In genomic region chr18:29383311-29384273, GRCh38 we compare ENCODE assay signal across 13 cellular contexts.
DNase-seq lines count a peak whose midpoint lies in the region; ATAC-seq and TF ChIP-seq lines count a peak whose summit lies in the region.
"Had no signal": no experiment of that assay in that cellular context is flagged by ENCODE, and none has a peak within 500 bp of the region (broad histone marks: within the 10 kb centered on the region; RNA-seq: fewer than 3 reads in every experiment).

No MANE protein-coding gene starts in this region.

- H3K27me3 ChIP-seq in MM.1S (replicated peaks; ENCODE audit: insufficient read depth, low read length): peaks cover 16% of the 10 kb centered on the region; the same call in 1 of the 2 replicates

- H3K36me3 ChIP-seq in MM.1S (replicated peaks; ENCODE audit: insufficient read depth, low read length): no peaks in the 10 kb centered on the region

- H4K20me1 ChIP-seq in MM.1S (ENCODE audit: insufficient read depth, low read length): no peaks in the 10 kb centered on the region

- H3K9me3 Mint-ChIP-seq in HFFc6: no peaks in the 10 kb centered on the region

- H3K36me3 Mint-ChIP-seq in HFFc6 (ENCODE audit: low read depth): no peaks in the 10 kb centered on the region

- H3K27me3 Mint-ChIP-seq in HFFc6 (ENCODE audit: insufficient read depth): peaks cover 6% of the 10 kb centered on the region; the same call in 1 of the 2 replicates

- peak overlapping the region; percentile 77; the same call in 1 of the 2 replicates for H3K27ac ChIP-seq in MM.1S (ENCODE audit: low read length)
- H3K27ac ChIP-seq: coronary artery had no signal

- H3K4me1 ChIP-seq in MM.1S (ENCODE audit: low read length): peaks cover 22% of the 10 kb centered on the region

- H2AFZ ChIP-seq in MM.1S (ENCODE audit: low read length): no peak overlapping the region; the same call in 1 of the 2 replicates

- H3K4me1 Mint-ChIP-seq in HFFc6 (ENCODE audit: low read depth): no peaks in the 10 kb centered on the region

- H3K4me3 Mint-ChIP-seq in HFFc6: no peak overlapping the region

- no peak overlapping the region; the same call in 1 of the 2 replicates for H3K9ac ChIP-seq in MM.1S (ENCODE audit: low read length)

- TF ChIP-seq CTCF in MM.1S (IDR thresholded peaks at IDR 0.05; ENCODE audit: low read length) (no peak), HFFc6 (IDR thresholded peaks at IDR 0.05) (no peak)

- peak overlapping the region; percentile 36 for H3K4me3 ChIP-seq in MM.1S (ENCODE audit: low read length)
- H3K4me3 ChIP-seq: coronary artery had no signal

- no peaks in the 10 kb centered on the region for H3K9me3 ChIP-seq in MM.1S (replicated peaks; ENCODE audit: insufficient read depth, low read length)

- H3K79me2 ChIP-seq in MM.1S (ENCODE audit: low read length): no peaks in the 10 kb centered on the region

- H3K4me2 ChIP-seq in MM.1S (ENCODE audit: low read depth, low read length): peak overlapping the region; percentile 58

- H3K27ac Mint-ChIP-seq in HFFc6: no peak overlapping the region

- peaks cover 15% of the 10 kb centered on the region for H3F3A ChIP-seq in MM.1S (ENCODE audit: insufficient read depth, low read length)

- ATAC-seq in GM19351 (IDR thresholded peaks at IDR 0.05; ENCODE audit: unreplicated experiment): peak; percentile 48
- ATAC-seq in HG02852 (IDR thresholded peaks at IDR 0.05; ENCODE audit: unreplicated experiment): peak; percentile 80
- ATAC-seq: left cardiac atrium had no signal

- no peaks in the 10 kb centered on the region for H3K9me2 ChIP-seq in MM.1S (replicated peaks; ENCODE audit: insufficient read depth, low read length)

- DNase-seq in MM.1S: peak; percentile 86
- DNase-seq in myocyte (ENCODE audit: low read depth): peak; percentile 64
- no peak for DNase-seq in activated gamma-delta T cell (lab: John Stamatoyannopoulos, UW)
- no peak for DNase-seq in activated CD4-positive, alpha-beta T cell treated with anti-CD3 and anti-CD28 coated beads for 48 hours
- DNase-seq in HFFc6: no peak
- DNase-seq: activated CD4-positive, alpha-beta T cell treated with anti-CD3 and anti-CD28 coated beads, Interleukin-2, amount 50 U/mL, for 4 hours; left cardiac atrium; NCI-H1048; NCI-H526 treated with DMSO at 0.1 percent for 48 hours; SW 1271 had no signal

Comparison
In these comparisons a context has a peak if more than half of its experiments do, and no peak if none do; other contexts are left out.
1. DNase-seq: peak in MM.1S (single experiment) and myocyte (single experiment); none in activated gamma-delta T cell (single experiment), activated CD4-positive, alpha-beta T cell treated with anti-CD3 and anti-CD28 coated beads for 48 hours (single experiment) and HFFc6 (single experiment).